8 cellular contexts compared by ENCODE assay signal in the genomic region with DNA sequence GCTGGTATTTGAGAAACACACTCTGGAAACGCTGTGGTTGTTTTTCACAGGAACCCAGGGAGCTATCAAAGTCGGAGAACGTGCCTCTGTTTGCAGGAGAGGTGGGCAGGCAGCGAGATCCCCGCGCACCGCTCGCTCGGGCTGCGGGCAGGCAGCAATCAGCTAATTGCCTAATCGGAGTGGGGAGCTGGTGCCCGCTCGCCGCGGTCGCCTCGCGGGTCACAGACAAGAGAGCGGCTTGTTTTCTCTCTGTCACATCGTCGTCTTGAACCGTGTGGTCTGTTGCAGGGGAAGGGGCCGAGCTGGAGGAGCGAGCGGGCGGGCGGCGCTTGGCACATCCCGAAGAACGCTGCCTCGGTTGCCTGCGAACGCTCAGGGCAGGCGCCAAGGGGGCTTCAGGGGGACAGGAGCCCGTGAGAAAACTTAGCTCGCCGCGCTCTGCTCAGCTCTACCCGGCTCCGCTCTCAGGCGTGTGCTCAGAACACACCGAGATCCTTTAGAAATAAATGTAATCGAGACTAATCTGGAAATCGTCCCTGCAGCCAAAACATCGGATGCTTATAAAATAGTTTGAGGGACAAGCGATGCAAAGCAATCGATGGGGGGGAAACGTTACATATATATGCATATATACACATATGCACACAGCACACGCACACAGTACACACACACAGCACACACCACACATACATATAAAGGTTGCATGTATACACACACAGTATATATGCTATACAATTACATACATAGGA.
A peak's percentile ranks its signal among the peaks of the same experiment; 100 is the strongest.
DNase-seq lines count a peak whose midpoint lies in the region; ATAC-seq and TF ChIP-seq lines count a peak whose summit lies in the region.

No MANE protein-coding gene starts in this region.

- no peak overlapping the region for H3K27ac ChIP-seq in heart right ventricle

- H3K4me3 Mint-ChIP-seq in progenitor cell of endocrine pancreas (ENCODE audit: low read depth), result peak overlapping the region; percentile 51
- no peak overlapping the region for H3K4me3 Mint-ChIP-seq in activated T-helper 17 cell treated with anti-CD3 and anti-CD28 coated beads, Interleukin-2, amount 50 U/mL, for 72 hours

- no peaks in the 10 kb centered on the region for H3K36me3 ChIP-seq in ES-I3 (ENCODE audit: insufficient read depth, low read length)
- H3K36me3 ChIP-seq in heart right ventricle, result no peaks in the 10 kb centered on the region

- no peak for TF ChIP-seq CTCF in heart right ventricle (IDR thresholded peaks at IDR 0.05)
- no peak for TF ChIP-seq CTCF in progenitor cell of endocrine pancreas (IDR thresholded peaks at IDR 0.05; ENCODE audit: unreplicated experiment)

- H3K9ac ChIP-seq in ES-I3 (ENCODE audit: low read depth, low read length), result peak overlapping the region; percentile 46; the same call in 1 of the 2 replicates

- peaks cover 7% of the 10 kb centered on the region for H3K9me3 Mint-ChIP-seq in progenitor cell of endocrine pancreas (ENCODE audit: low read depth)
- peaks cover 5% of the 10 kb centered on the region for H3K9me3 Mint-ChIP-seq in activated T-helper 17 cell treated with anti-CD3 and anti-CD28 coated beads, Interleukin-2, amount 50 U/mL, for 72 hours

- H3K27ac Mint-ChIP-seq in progenitor cell of endocrine pancreas, result no peak overlapping the region
- H3K27ac Mint-ChIP-seq in activated T-helper 17 cell treated with anti-CD3 and anti-CD28 coated beads, Interleukin-2, amount 50 U/mL, for 72 hours, result no peak overlapping the region

- ATAC-seq in heart right ventricle, result peak in 2 of 8 donors; percentile 33 to 37
- ATAC-seq in activated T-helper 17 cell treated with anti-CD3 and anti-CD28 coated beads, Interleukin-2, amount 50 U/mL, for 72 hours (replicated peaks), result no peak
- ATAC-seq in HG02981 (IDR thresholded peaks at IDR 0.05; ENCODE audit: unreplicated experiment), result no peak
- ATAC-seq in HG03432 (IDR thresholded peaks at IDR 0.05; ENCODE audit: unreplicated experiment), result no peak

- H3K9me3 ChIP-seq in ES-I3 (ENCODE audit: control insufficient read depth, insufficient read depth, low read length) (no peaks in the 10 kb centered on the region), heart right ventricle (peaks cover 0 to 10% (median 0%) of the 10 kb centered on the region in 11 donors)

- peaks cover 8 to 76% (median 71%) of the 10 kb centered on the region in 7 donors for H3K27me3 ChIP-seq in heart right ventricle

- DNase-seq in SK-N-DZ (ENCODE audit: low spot score) (peak; percentile 43), heart right ventricle (no peak), progenitor cell of endocrine pancreas (ENCODE audit: low spot score, unreplicated experiment) (peak; percentile 19), SIG-M5 (lab: John Stamatoyannopoulos, UW) (no peak)

- H3K4me3 ChIP-seq in heart right ventricle, result peak overlapping the region in 8 of 10 donors; percentile 11 to 47 (median 38)

- intact Hi-C loops in heart right ventricle (cut with DNase I), result no loop called here

- 5 to 6% methylated on average over 49 of the region's 49 CpGs for WGBS in heart right ventricle, 2 donors

- peaks cover 65% of the 10 kb centered on the region for H3K27me3 Mint-ChIP-seq in progenitor cell of endocrine pancreas
- peaks cover 54% of the 10 kb centered on the region for H3K27me3 Mint-ChIP-seq in activated T-helper 17 cell treated with anti-CD3 and anti-CD28 coated beads, Interleukin-2, amount 50 U/mL, for 72 hours

- H3K4me1 ChIP-seq in ES-I3 (ENCODE audit: insufficient read depth, low read length) (no peaks in the 10 kb centered on the region), heart right ventricle (peaks cover 0 to 9% (median 6%) of the 10 kb centered on the region in 9 donors)

- peaks cover 13% of the 10 kb centered on the region for H3K4me1 Mint-ChIP-seq in progenitor cell of endocrine pancreas (ENCODE audit: low read depth)
- no peaks in the 10 kb centered on the region for H3K4me1 Mint-ChIP-seq in activated T-helper 17 cell treated with anti-CD3 and anti-CD28 coated beads, Interleukin-2, amount 50 U/mL, for 72 hours

- peaks cover 2% of the 10 kb centered on the region for H3K36me3 Mint-ChIP-seq in progenitor cell of endocrine pancreas (ENCODE audit: insufficient read depth)
- no peaks in the 10 kb centered on the region for H3K36me3 Mint-ChIP-seq in activated T-helper 17 cell treated with anti-CD3 and anti-CD28 coated beads, Interleukin-2, amount 50 U/mL, for 72 hours (ENCODE audit: low read depth)

Comparison
In these comparisons a context has a peak if more than half of its experiments do, and no peak if none do; other contexts are left out.
1. DNase-seq: peak in SK-N-DZ (single experiment) and progenitor cell of endocrine pancreas (single experiment); none in heart right ventricle (0 of 2) and SIG-M5 (single experiment).